8 cellular contexts compared by ENCODE assay signal in the genomic region with DNA sequence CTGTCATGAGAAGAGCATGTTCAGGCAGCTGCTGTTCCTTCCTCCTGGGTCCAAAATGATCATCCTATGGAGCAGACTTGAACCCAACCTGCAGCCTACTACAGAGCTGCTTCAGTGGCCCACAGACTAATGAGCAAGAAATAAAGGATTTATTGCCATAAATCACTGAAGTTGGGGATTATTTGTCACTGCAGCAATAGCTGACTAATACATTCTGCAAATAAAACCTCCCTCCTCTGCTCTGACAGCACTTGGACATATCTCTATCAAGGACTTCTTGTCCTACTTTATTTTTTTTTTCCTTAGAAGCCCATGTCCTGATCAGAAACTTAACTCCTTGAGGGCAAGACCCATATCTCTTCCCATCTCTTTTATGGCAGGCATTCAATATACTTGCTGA. TPM values are rescaled to one million over a fixed set of nuclear protein-coding genes. Genes with fewer than 3 reads are reported as not detected.
"Had no signal": no experiment of that assay in that cellular context is flagged by ENCODE, and none has a peak within 500 bp of the region (broad histone marks: within the 10 kb centered on the region; RNA-seq: fewer than 3 reads in every experiment).

No MANE protein-coding gene starts in this region.

- H3K9ac ChIP-seq: KMS-11 had no signal

- DNase-seq: IMR-90, KBM-7, KG1 had no signal

- FAIRE-seq: HTR-8/SVneo had no signal

- H3K27ac ChIP-seq: HL-60, KMS-11 had no signal

- H3K4me2 ChIP-seq: KMS-11 had no signal

RNA-seq across cellular contexts. Expression of gene KSR2, which starts 57.4 kb away (rescaled TPM):
- total RNA-seq: HT1080, IMR-90 had no signal
- polyA plus RNA-seq: IgD-negative memory B cell, IMR-90 had no signal
